In genomic region chr16:55488306-55488705, GRCh38 we compare ENCODE assay signal across 21 cellular contexts. TPM values are rescaled to one million over a fixed set of nuclear protein-coding genes. Genes with fewer than 3 reads are reported as not detected.
DNase-seq lines count a peak whose midpoint lies in the region; ATAC-seq and TF ChIP-seq lines count a peak whose summit lies in the region.
"Had no signal": no experiment of that assay in that cellular context is flagged by ENCODE, and none has a peak within 500 bp of the region (broad histone marks: within the 10 kb centered on the region; RNA-seq: fewer than 3 reads in every experiment).

No MANE protein-coding gene starts in this region.

- H3K9me3 ChIP-seq in esophagus squamous epithelium (no peaks in the 10 kb centered on the region), neural progenitor cell (ENCODE audit: low read depth) (no peaks in the 10 kb centered on the region), adrenal gland (replicated peaks in 1 of 3) (no peaks in the 10 kb centered on the region)
- H3K9me3 ChIP-seq: psoas muscle had no signal

- H2AFZ ChIP-seq in GM23338: no peak overlapping the region
- H2AFZ ChIP-seq in neural progenitor cell (replicated peaks): no peak overlapping the region

- H3K4me3 ChIP-seq in esophagus squamous epithelium: no peak overlapping the region
- H3K4me3 ChIP-seq in GM23338: no peak overlapping the region
- no peak overlapping the region for H3K4me3 ChIP-seq in neural progenitor cell
- H3K4me3 ChIP-seq in adrenal gland: no peak overlapping the region
- H3K4me3 ChIP-seq: psoas muscle had no signal

- H3F3A ChIP-seq in GM23338 (replicated peaks; ENCODE audit: low read depth): no peaks in the 10 kb centered on the region
- H3F3A ChIP-seq in neural progenitor cell (ENCODE audit: low read depth): no peaks in the 10 kb centered on the region

- WGBS in esophagus squamous epithelium, 2 donors: 86% methylated on average over 9 of the region's 12 CpGs; no CpG with 5 or more reads in 1 of the 2 donors
- WGBS in adrenal gland, 4 donors: 86 to 91% (median 89%) methylated on average over 12 of the region's 12 CpGs

- H3K9ac ChIP-seq in neural progenitor cell: no peak overlapping the region

- intact Hi-C loops in esophagus squamous epithelium (cut with DNase I) (no loop called here), adrenal gland (cut with DNase I) (no loop called here)

- H4K20me1 ChIP-seq in GM23338 (replicated peaks; ENCODE audit: insufficient read depth) (no peaks in the 10 kb centered on the region), neural progenitor cell (ENCODE audit: low read depth) (no peaks in the 10 kb centered on the region)

- DNase-seq in AG08395 (ENCODE audit: low spot score) (peak; percentile 7), RPMI7951 (ENCODE audit: low read depth) (peak; percentile 67), esophagus squamous epithelium (lab: John Stamatoyannopoulos, UW) (no peak), pulmonary artery endothelial cell (ENCODE audit: low read depth, low spot score) (peak; percentile 41), GM23338 (ENCODE audit: low spot score) (no peak), neural progenitor cell (ENCODE audit: low spot score) (no peak), adrenal gland (no peak)
- DNase-seq: activated CD4-positive, alpha-beta T cell treated with anti-CD3 and anti-CD28 coated beads, Interleukin-2, amount 50 U/mL, for 1 hour; activated gamma-delta T cell; DMS153; erythroblast; H7; KG1; MV-4-11; NCI-H187 treated with DMSO at 0.1 percent for 48 hours; NCI-H2227 treated with DMSO at 0.1 percent for 48 hours; OCI-M1; psoas muscle; SIG-M5 had no signal

- H3K4me1 ChIP-seq in esophagus squamous epithelium: peaks cover 0 to 35% (median 0%) of the 10 kb centered on the region in 3 donors
- no peaks in the 10 kb centered on the region for H3K4me1 ChIP-seq in GM23338 (ENCODE audit: insufficient read depth)
- H3K4me1 ChIP-seq in neural progenitor cell: no peaks in the 10 kb centered on the region
- H3K4me1 ChIP-seq in adrenal gland (replicated peaks in 1 of 2): no peaks in the 10 kb centered on the region
- H3K4me1 ChIP-seq: psoas muscle had no signal

- H3K79me2 ChIP-seq in GM23338 (replicated peaks; ENCODE audit: insufficient read depth) (no peaks in the 10 kb centered on the region), neural progenitor cell (ENCODE audit: low read depth) (no peaks in the 10 kb centered on the region)

- H3K4me1 Mint-ChIP-seq in GM23338 (no peaks in the 10 kb centered on the region), neural progenitor cell (no peaks in the 10 kb centered on the region)

- H3K9me3 Mint-ChIP-seq in GM23338 (no peaks in the 10 kb centered on the region), neural progenitor cell (no peaks in the 10 kb centered on the region)
- H3K9me3 Mint-ChIP-seq: T-helper 1 cell treated with Interleukin-12 subunit alpha and Interleukin-12 subunit beta and Interleukin-4 antibody, amounts not matched to agents 30 μg/mL and 1 μg/mL, for 36 hours had no signal

- TF ChIP-seq POLR2A in esophagus squamous epithelium (IDR thresholded peaks at IDR 0.05): no peak
- TF ChIP-seq POLR2A in adrenal gland (IDR thresholded peaks at IDR 0.05): no peak

- no peak overlapping the region for H3K4me2 ChIP-seq in GM23338
- H3K4me2 ChIP-seq in neural progenitor cell: no peak overlapping the region

- H3K27ac Mint-ChIP-seq in GM23338 (no peak overlapping the region), neural progenitor cell (no peak overlapping the region)
- H3K27ac Mint-ChIP-seq: T-helper 1 cell treated with Interleukin-12 subunit alpha and Interleukin-12 subunit beta and Interleukin-4 antibody, amounts not matched to agents 30 μg/mL and 1 μg/mL, for 36 hours had no signal

- H3K9me2 ChIP-seq in GM23338 (ENCODE audit: insufficient read depth): no peaks in the 10 kb centered on the region

- H3K27me3 Mint-ChIP-seq in GM23338 (ENCODE audit: insufficient read depth, low read depth, poor library complexity) (peaks cover 4% of the 10 kb centered on the region), neural progenitor cell (ENCODE audit: insufficient read depth, low read depth) (peaks cover 5% of the 10 kb centered on the region)

- H3K36me3 ChIP-seq in esophagus squamous epithelium (peaks cover 0 to 27% (median 0%) of the 10 kb centered on the region in 3 donors), GM23338 (ENCODE audit: insufficient read depth) (no peaks in the 10 kb centered on the region), neural progenitor cell (no peaks in the 10 kb centered on the region), adrenal gland (replicated peaks in 1 of 2) (peaks cover 0 to 18% of the 10 kb centered on the region in 2 donors)

- no peak overlapping the region for H3K4me3 Mint-ChIP-seq in GM23338
- H3K4me3 Mint-ChIP-seq in neural progenitor cell: no peak overlapping the region
- H3K4me3 Mint-ChIP-seq: T-helper 1 cell treated with Interleukin-12 subunit alpha and Interleukin-12 subunit beta and Interleukin-4 antibody, amounts not matched to agents 30 μg/mL and 1 μg/mL, for 36 hours had no signal

- H3K36me3 Mint-ChIP-seq in GM23338 (ENCODE audit: low read depth) (peaks cover 49% of the 10 kb centered on the region), neural progenitor cell (peaks cover 35% of the 10 kb centered on the region)

- no peak for ATAC-seq in GM23338
- no peak for ATAC-seq in GM18873 (IDR thresholded peaks at IDR 0.05; ENCODE audit: low FRiP score, unreplicated experiment)
- ATAC-seq: psoas muscle had no signal

- H3K27me3 ChIP-seq in esophagus squamous epithelium (peaks cover 0 to 2% (median 0%) of the 10 kb centered on the region in 4 donors), GM23338 (ENCODE audit: insufficient read depth) (no peaks in the 10 kb centered on the region), neural progenitor cell (no peaks in the 10 kb centered on the region), adrenal gland (no peaks in the 10 kb centered on the region)

- no peak for TF ChIP-seq CTCF in esophagus squamous epithelium (IDR thresholded peaks at IDR 0.05)
- TF ChIP-seq CTCF in GM23338 (conservative IDR thresholded peaks at IDR 0.05; ENCODE audit: low read depth in 2 of 2): no peak
- TF ChIP-seq CTCF in neural progenitor cell (IDR thresholded peaks at IDR 0.05): no peak
- TF ChIP-seq CTCF in adrenal gland (IDR thresholded peaks at IDR 0.05): no peak

- H3K27ac ChIP-seq in esophagus squamous epithelium: peak overlapping the region in 3 of 4 donors; percentile 36 to 77 (median 52)
- no peak overlapping the region for H3K27ac ChIP-seq in GM23338 (ENCODE audit: low read depth)
- no peak overlapping the region for H3K27ac ChIP-seq in neural progenitor cell
- H3K27ac ChIP-seq in adrenal gland: peak overlapping the region in 1 of 5 donors; percentile 53

TF ChIP-seq in GM23338, 12 proteins besides CTCF, POLR2A, EP300 and RAD21:
- TF ChIP-seq JUNB (IDR thresholded peaks at IDR 0.05; ENCODE audit: unreplicated experiment): no peak
- TF ChIP-seq POLR2AphosphoS5 (IDR thresholded peaks at IDR 0.05; ENCODE audit: low read depth): no peak

RNA-seq across cellular contexts. Expression of gene MMP2, which starts 9.3 kb away (rescaled TPM):
- 667 and 839 TPM in 2 replicates for total RNA-seq in RPMI7951 (2014; rRNA removed; shearing (Covaris generic))
- total RNA-seq in esophagus squamous epithelium (100 to 1,000 TPM in 2 of 4 donors, 10 to 100 TPM in 1, 1 to 10 TPM in 1; 4.5 to 210 (median 92.7) TPM), pulmonary artery endothelial cell (214 and 219 TPM in 2 replicates), neural progenitor cell (ENCODE audit: low replicate concordance) (18.3 and 23.1 TPM in 2 replicates), adrenal gland (100 to 1,000 TPM in 5 of 8 donors, 10 to 100 TPM in 3; 78.0 to 248 (median 150) TPM)
- 40.2 and 43.8 TPM in 2 replicates for total RNA-seq in GM23338 (2014; rRNA removed; shearing (Covaris generic))
- polyA plus RNA-seq in GM23338 (2016; fragmentation: Nextera tagmentation; extraction: Ambion mirVana) (25.2 and 25.6 TPM in 2 replicates), adrenal gland (10 to 100 TPM; 43.6 to 69.2 (median 53.6) TPM)

RNA-seq across cellular contexts. Expression of gene LPCAT2, which starts 20.6 kb away (rescaled TPM):
- 76.9 and 80.5 TPM in 2 replicates for total RNA-seq in RPMI7951 (2014; rRNA removed; shearing (Covaris generic))
- total RNA-seq in esophagus squamous epithelium (10 to 100 TPM; 10.0 to 21.7 (median 16.9) TPM), pulmonary artery endothelial cell (22.9 and 46.5 TPM in 2 replicates), neural progenitor cell (ENCODE audit: low replicate concordance) (7.2 and 14.2 TPM in 2 replicates), adrenal gland (10 to 100 TPM; 12.0 to 33.1 (median 23.7) TPM)
- total RNA-seq in GM23338 (2014; rRNA removed; shearing (Covaris generic)): 13.4 and 23.8 TPM in 2 replicates
- polyA plus RNA-seq in GM23338 (2016; fragmentation: Nextera tagmentation; extraction: Ambion mirVana) (7.8 and 8.8 TPM in 2 replicates), adrenal gland (10 to 100 TPM in 1 of 3 donors, 1 to 10 TPM in 2; 7.1 to 12.3 (median 8.9) TPM)

Comparison
In these comparisons a context has a peak if more than half of its experiments do, and no peak if none do; other contexts are left out.
1. DNase-seq: peak in AG08395 (single experiment), RPMI7951 (single experiment) and pulmonary artery endothelial cell (single experiment); none in esophagus squamous epithelium (single experiment), GM23338 (single experiment), neural progenitor cell (single experiment) and adrenal gland (0 of 7).
2. H3K27ac ChIP-seq: peak in esophagus squamous epithelium (3 of 4); none in GM23338 (single experiment) and neural progenitor cell (single experiment).